8 cellular contexts compared by ENCODE assay signal in the genomic region with DNA sequence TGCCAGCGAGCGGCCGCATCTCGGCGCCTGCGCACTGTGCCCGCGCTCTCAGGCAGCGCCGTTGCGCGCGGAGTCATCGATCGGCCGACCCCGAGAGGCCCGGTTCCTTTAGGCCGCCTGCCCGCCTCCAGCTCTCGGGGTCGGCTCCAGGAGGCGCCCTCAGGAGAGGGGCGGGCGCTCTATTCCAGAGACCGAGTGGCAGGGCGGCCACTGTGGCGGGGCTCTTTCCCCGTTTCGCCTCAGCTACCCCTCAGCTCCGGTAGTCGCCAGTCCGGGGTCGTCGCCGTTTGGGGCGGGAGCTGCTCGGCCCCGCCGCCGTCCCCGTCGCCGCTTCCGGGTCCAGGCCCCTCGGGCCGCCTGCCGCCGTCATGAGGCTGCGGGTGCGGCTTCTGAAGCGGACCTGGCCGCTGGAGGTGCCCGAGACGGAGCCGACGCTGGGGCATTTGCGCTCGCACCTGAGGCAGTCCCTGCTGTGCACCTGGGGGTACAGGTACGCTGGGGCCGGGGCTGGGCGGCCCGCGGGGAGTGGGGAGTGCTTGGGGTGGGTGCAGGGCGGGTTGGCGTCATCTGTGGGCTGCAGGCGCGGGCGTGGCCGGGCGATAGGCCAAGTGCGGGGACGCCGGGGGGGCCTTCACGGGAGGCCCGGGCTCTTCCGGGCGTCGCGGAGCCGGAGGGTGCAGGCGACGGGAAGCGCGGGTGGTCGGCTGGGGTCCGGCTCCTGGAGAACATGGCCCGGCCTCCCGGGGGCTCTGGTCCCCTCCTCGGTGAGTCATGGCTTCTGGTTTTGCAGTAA. TPM values are rescaled to one million over a fixed set of nuclear protein-coding genes. Genes with fewer than 3 reads are reported as not detected.
A peak's percentile ranks its signal among the peaks of the same experiment; 100 is the strongest.
DNase-seq lines count a peak whose midpoint lies in the region; ATAC-seq and TF ChIP-seq lines count a peak whose summit lies in the region.

Gene FBXO7 (plus strand): TSS at position 177 of the 793 bp plus-strand sequence. CDS start 192 bp downstream, at position 369.

- no peaks in the 10 kb centered on the region for H3K27me3 Mint-ChIP-seq in activated CD4-positive, alpha-beta T cell treated with anti-CD3 and anti-CD28 coated beads for 36 hours

- peak; percentile 29; the same call in 1 of the 2 replicates for TF ChIP-seq CTCF in AG10803 (conservative IDR thresholded peaks at IDR 0.05; ENCODE audit: low read length)
- TF ChIP-seq CTCF in choroid plexus epithelial cell (conservative IDR thresholded peaks at IDR 0.05; ENCODE audit: low read depth, low read length): peak; percentile 55

- peak within 1 kb of the TSS; percentile 98 for H3K27ac Mint-ChIP-seq in activated CD4-positive, alpha-beta T cell treated with anti-CD3 and anti-CD28 coated beads for 36 hours

- H3K4me3 ChIP-seq in AG10803 (ENCODE audit: low read length) (peak within 1 kb of the TSS; percentile 87), choroid plexus epithelial cell (ENCODE audit: low read depth, low read length) (peak within 1 kb of the TSS; percentile 94)

- H3K4me3 Mint-ChIP-seq in activated CD4-positive, alpha-beta T cell treated with anti-CD3 and anti-CD28 coated beads for 36 hours: peak within 1 kb of the TSS; percentile 90

- H3K36me3 Mint-ChIP-seq in activated CD4-positive, alpha-beta T cell treated with anti-CD3 and anti-CD28 coated beads for 36 hours (ENCODE audit: low read depth): peaks cover 2% of the 10 kb centered on the region

- POLR2A ChIA-PET in activated CD4-positive, alpha-beta T cell treated with anti-CD3 and anti-CD28 coated beads for 36 hours (lab: Charles Lee): interaction anchor here (0.6 to 1.6 kb wide), 7 partner anchors 12 to 812 kb away, joined by 3 to 5 read pairs (median 4); no protein-coding TSS in a partner anchor

- intact Hi-C loops in activated CD4-positive, alpha-beta T cell treated with anti-CD3 and anti-CD28 coated beads for 36 hours (cut with DNase I, micrococcal nuclease): loop anchor here (1.0 to 5.0 kb wide), 9 partner anchors 8 to 812 kb away; partner anchors contain the start of genes PISD (in 1 of the 2), RTCB (in 1 of the 2) and YWHAH (in 1 of the 2)

- CTCF ChIA-PET in activated CD4-positive, alpha-beta T cell treated with anti-CD3 and anti-CD28 coated beads for 36 hours (lab: Charles Lee): interaction anchor here (0.7 to 2.1 kb wide), 16 partner anchors 9 to 505 kb away, joined by 3 to 10 read pairs (median 4); partner anchors contain the start of genes BPIFC and RTCB

- peaks cover 21% of the 10 kb centered on the region for H3K4me1 Mint-ChIP-seq in activated CD4-positive, alpha-beta T cell treated with anti-CD3 and anti-CD28 coated beads for 36 hours

- peak; percentile 92 for DNase-seq in AG10803 (ENCODE audit: low read depth)
- DNase-seq in NCI-H510A treated with DMSO at 0.1 percent for 48 hours (lab: John Stamatoyannopoulos, UW): peak; percentile 83
- peak; percentile 93 for DNase-seq in activated CD4-positive, alpha-beta T cell treated with anti-CD3 and anti-CD28 coated beads for 36 hours
- DNase-seq in choroid plexus epithelial cell (ENCODE audit: low read depth): peak; percentile 95
- DNase-seq in kidney glomerular epithelial cell (lab: John Stamatoyannopoulos, UW): peak; percentile 86
- DNase-seq in stimulated activated CD4-positive, alpha-beta T cell treated with anti-CD3 and anti-CD28 coated beads, Interleukin-1b, Interleukin-23, amount 100 ng/mL, for 1 hour (ENCODE audit: low read depth in 2 of 2): peak; percentile 61 to 70

- peak; percentile 74 for ATAC-seq in GM19035 (IDR thresholded peaks at IDR 0.05; ENCODE audit: unreplicated experiment)
- ATAC-seq in HG03354 (IDR thresholded peaks at IDR 0.05; ENCODE audit: poor library complexity, severe bottlenecking, unreplicated experiment): peak; percentile 82
- peak; percentile 83 for ATAC-seq in activated CD4-positive, alpha-beta T cell treated with anti-CD3 and anti-CD28 coated beads for 36 hours

- H3K9me3 Mint-ChIP-seq in activated CD4-positive, alpha-beta T cell treated with anti-CD3 and anti-CD28 coated beads for 36 hours (ENCODE audit: low read depth): no peaks in the 10 kb centered on the region

RNA-seq across cellular contexts. Expression of gene FBXO7, which starts in this region (rescaled TPM):
- 10 to 100 TPM; 81.3 to 85.6 TPM for total RNA-seq in activated CD4-positive, alpha-beta T cell treated with anti-CD3 and anti-CD28 coated beads for 36 hours

Comparison
In these comparisons a context has a peak if more than half of its experiments do, and no peak if none do; other contexts are left out.
1. Peak in every context shown above with its lines: DNase-seq, ATAC-seq and H3K4me3 ChIP-seq.